In genomic region chr9:134535171-134535570, GRCh38 we compare ENCODE assay signal across 22 cellular contexts.
"Had no signal": no experiment of that assay in that cellular context is flagged by ENCODE, and none has a peak within 500 bp of the region (broad histone marks: within the 10 kb centered on the region; RNA-seq: fewer than 3 reads in every experiment).

No MANE protein-coding gene starts in this region.

- DNase-seq: activated CD4-positive, alpha-beta T cell treated with anti-CD3 and anti-CD28 coated beads for 4 hours; activated CD4-positive, alpha-beta T cell treated with anti-CD3 and anti-CD28 coated beads, Interleukin-2, amount 50 U/mL, for 48 hours; activated CD4-positive, CD25-positive, alpha-beta regulatory T cell; activated CD8-positive, alpha-beta memory T cell treated with anti-CD3 and anti-CD28 coated beads, Interleukin-2, amount 50 U/mL, for 48 hours; activated naive CD4-positive, alpha-beta T cell treated with Interleukin-2 at 50 U/mL for 16 hours; activated T-cell treated with anti-CD3 and anti-CD28 coated beads, Interleukin-2, amount 50 U/mL, for 4 hours; anterior cingulate cortex; brain microvascular endothelial cell; central memory CD4-positive, alpha-beta T cell; effector memory CD4-positive, alpha-beta T cell; foreskin keratinocyte; immature natural killer cell; kidney glomerular epithelial cell; occipital lobe; stimulated activated CD4-positive, alpha-beta T cell treated with anti-CD3 and anti-CD28 coated beads, Interleukin-12 subunit alpha, Interleukin-12 subunit beta, amount 100 ng/mL, for 4 hours; stimulated activated CD4-positive, alpha-beta T cell treated with anti-CD3 and anti-CD28 coated beads, Interleukin-4, amount 100 ng/mL, for 4 hours; stimulated activated naive CD8-positive, alpha-beta T cell treated with anti-CD3 and anti-CD28 coated beads, Interleukin-15, Interleukin-2, amounts not matched to agents 100 U/mL and 50 U/mL, for 24 hours; T-helper 17 cell; thyroid gland had no signal

- H3K27me3 ChIP-seq: brain microvascular endothelial cell, foreskin keratinocyte, thyroid gland had no signal

- H3K9me3 ChIP-seq: prostate gland, thyroid gland had no signal

- H3K4me3 ChIP-seq: prostate gland, thyroid gland had no signal

- H3K36me3 Mint-ChIP-seq: immature natural killer cell, memory B cell had no signal

- H3K4me1 ChIP-seq: foreskin keratinocyte had no signal

- H3K36me3 ChIP-seq: brain microvascular endothelial cell, prostate gland, thyroid gland had no signal

- H3K27ac ChIP-seq: brain microvascular endothelial cell, foreskin keratinocyte, prostate gland, thyroid gland had no signal

- H3K4me3 Mint-ChIP-seq: activated T-cell treated with anti-CD3 and anti-CD28 coated beads, Interleukin-2, amount 50 U/mL, for 4 hours; immature natural killer cell; memory B cell; T-helper 17 cell had no signal

- H3K9me3 Mint-ChIP-seq: activated T-helper 2 cell treated with anti-CD3 and anti-CD28 coated beads, Interferon-gamma antibody, Interleukin-2, Interleukin-4, amounts not matched to agents 10 μg/mL and 5 μg/mL and 100 μg/mL, durations not matched to agents 14 hours and 24 hours and 36 hours; immature natural killer cell had no signal

- H3K27ac Mint-ChIP-seq: activated T-helper 2 cell treated with anti-CD3 and anti-CD28 coated beads, Interferon-gamma antibody, Interleukin-2, Interleukin-4, amounts not matched to agents 10 μg/mL and 5 μg/mL and 100 μg/mL, durations not matched to agents 14 hours and 24 hours and 36 hours; immature natural killer cell; memory B cell; T-helper 17 cell had no signal

- H3K4me1 Mint-ChIP-seq: immature natural killer cell, memory B cell had no signal

- ATAC-seq: activated T-cell treated with anti-CD3 and anti-CD28 coated beads, Interleukin-2, amount 50 U/mL, for 4 hours; foreskin keratinocyte; stimulated activated naive CD8-positive, alpha-beta T cell treated with anti-CD3 and anti-CD28 coated beads, Interleukin-15, Interleukin-2, amounts not matched to agents 100 U/mL and 50 U/mL, for 24 hours; T-helper 17 cell had no signal
